ENCODE assay signal across 1 cellular context in the genomic region with DNA sequence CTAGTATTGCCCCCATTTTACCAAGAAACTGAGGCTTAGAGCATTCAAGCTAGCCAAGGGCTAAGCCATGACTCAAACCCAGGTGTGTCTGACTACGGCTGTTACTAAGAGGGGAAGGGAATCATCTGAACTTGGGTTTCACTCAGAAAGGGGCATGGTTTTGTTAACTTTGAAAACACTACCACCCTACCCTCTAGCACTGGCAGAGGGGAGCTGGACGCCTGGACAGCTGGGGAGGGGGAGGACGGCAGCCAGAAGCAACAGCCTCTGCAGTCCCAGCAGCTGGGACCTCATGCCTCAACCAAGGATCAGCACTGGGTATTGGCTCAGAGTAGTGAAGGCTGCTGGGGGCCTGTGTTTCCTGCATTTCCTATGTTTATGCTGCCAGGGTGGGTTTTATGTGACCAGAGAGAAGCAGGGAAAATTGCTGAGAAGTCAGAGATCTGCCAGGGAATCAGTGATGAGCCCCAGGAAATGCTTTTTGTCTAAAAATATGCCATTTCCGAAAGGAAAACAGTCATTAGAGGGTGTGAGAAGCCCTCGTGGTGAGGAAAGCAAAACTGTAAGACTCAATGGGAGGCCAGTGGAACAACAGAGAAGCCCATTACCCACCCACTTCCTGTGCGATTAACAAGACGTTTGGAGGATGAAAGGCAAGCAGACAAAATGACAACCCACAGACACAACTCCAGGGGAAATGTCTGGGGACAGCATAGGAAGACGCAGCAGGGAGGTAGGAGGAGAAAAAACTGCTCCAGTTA.
TF ChIP-seq lines count a peak whose summit lies in the region.

No MANE protein-coding gene starts in this region.

TF ChIP-seq in WTC11, 78 proteins besides CTCF, POLR2A, EP300 and RAD21 (continued from another document):
- TF ChIP-seq, protein P1, sequence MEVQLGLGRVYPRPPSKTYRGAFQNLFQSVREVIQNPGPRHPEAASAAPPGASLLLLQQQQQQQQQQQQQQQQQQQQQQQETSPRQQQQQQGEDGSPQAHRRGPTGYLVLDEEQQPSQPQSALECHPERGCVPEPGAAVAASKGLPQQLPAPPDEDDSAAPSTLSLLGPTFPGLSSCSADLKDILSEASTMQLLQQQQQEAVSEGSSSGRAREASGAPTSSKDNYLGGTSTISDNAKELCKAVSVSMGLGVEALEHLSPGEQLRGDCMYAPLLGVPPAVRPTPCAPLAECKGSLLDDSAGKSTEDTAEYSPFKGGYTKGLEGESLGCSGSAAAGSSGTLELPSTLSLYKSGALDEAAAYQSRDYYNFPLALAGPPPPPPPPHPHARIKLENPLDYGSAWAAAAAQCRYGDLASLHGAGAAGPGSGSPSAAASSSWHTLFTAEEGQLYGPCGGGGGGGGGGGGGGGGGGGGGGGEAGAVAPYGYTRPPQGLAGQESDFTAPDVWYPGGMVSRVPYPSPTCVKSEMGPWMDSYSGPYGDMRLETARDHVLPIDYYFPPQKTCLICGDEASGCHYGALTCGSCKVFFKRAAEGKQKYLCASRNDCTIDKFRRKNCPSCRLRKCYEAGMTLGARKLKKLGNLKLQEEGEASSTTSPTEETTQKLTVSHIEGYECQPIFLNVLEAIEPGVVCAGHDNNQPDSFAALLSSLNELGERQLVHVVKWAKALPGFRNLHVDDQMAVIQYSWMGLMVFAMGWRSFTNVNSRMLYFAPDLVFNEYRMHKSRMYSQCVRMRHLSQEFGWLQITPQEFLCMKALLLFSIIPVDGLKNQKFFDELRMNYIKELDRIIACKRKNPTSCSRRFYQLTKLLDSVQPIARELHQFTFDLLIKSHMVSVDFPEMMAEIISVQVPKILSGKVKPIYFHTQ (CRISPR knock-in tag; IDR thresholded peaks at IDR 0.05) = no peak
- TF ChIP-seq, protein P2, sequence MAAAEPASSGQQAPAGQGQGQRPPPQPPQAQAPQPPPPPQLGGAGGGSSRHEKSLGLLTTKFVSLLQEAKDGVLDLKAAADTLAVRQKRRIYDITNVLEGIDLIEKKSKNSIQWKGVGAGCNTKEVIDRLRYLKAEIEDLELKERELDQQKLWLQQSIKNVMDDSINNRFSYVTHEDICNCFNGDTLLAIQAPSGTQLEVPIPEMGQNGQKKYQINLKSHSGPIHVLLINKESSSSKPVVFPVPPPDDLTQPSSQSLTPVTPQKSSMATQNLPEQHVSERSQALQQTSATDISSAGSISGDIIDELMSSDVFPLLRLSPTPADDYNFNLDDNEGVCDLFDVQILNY (CRISPR knock-in tag; IDR thresholded peaks at IDR 0.05) = no peak
- TF ChIP-seq, protein P3, sequence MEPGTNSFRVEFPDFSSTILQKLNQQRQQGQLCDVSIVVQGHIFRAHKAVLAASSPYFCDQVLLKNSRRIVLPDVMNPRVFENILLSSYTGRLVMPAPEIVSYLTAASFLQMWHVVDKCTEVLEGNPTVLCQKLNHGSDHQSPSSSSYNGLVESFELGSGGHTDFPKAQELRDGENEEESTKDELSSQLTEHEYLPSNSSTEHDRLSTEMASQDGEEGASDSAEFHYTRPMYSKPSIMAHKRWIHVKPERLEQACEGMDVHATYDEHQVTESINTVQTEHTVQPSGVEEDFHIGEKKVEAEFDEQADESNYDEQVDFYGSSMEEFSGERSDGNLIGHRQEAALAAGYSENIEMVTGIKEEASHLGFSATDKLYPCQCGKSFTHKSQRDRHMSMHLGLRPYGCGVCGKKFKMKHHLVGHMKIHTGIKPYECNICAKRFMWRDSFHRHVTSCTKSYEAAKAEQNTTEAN (CRISPR knock-in tag; IDR thresholded peaks at IDR 0.05) = no peak
- TF ChIP-seq ZNF396 (CRISPR knock-in tag; IDR thresholded peaks at IDR 0.05; ENCODE audit: borderline replicate concordance) (no peak), SOX15 (CRISPR knock-in tag; IDR thresholded peaks at IDR 0.05) (no peak), FOXK1 (CRISPR knock-in tag; IDR thresholded peaks at IDR 0.05) (no peak), ZNF121 (CRISPR knock-in tag; IDR thresholded peaks at IDR 0.05) (no peak)
- TF ChIP-seq, protein P4, sequence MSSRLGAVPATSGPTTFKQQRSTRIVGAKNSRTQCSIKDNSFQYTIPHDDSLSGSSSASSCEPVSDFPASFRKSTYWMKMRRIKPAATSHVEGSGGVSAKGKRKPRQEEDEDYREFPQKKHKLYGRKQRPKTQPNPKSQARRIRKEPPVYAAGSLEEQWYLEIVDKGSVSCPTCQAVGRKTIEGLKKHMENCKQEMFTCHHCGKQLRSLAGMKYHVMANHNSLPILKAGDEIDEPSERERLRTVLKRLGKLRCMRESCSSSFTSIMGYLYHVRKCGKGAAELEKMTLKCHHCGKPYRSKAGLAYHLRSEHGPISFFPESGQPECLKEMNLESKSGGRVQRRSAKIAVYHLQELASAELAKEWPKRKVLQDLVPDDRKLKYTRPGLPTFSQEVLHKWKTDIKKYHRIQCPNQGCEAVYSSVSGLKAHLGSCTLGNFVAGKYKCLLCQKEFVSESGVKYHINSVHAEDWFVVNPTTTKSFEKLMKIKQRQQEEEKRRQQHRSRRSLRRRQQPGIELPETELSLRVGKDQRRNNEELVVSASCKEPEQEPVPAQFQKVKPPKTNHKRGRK (CRISPR knock-in tag; IDR thresholded peaks at IDR 0.05; ENCODE audit: borderline replicate concordance) = no peak
- TF ChIP-seq, protein P5, sequence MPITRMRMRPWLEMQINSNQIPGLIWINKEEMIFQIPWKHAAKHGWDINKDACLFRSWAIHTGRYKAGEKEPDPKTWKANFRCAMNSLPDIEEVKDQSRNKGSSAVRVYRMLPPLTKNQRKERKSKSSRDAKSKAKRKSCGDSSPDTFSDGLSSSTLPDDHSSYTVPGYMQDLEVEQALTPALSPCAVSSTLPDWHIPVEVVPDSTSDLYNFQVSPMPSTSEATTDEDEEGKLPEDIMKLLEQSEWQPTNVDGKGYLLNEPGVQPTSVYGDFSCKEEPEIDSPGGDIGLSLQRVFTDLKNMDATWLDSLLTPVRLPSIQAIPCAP (CRISPR knock-in tag; IDR thresholded peaks at IDR 0.05) = no peak
TF ChIP-seq in WTC11: peak in this region for 0.
